9 cellular contexts compared by ENCODE assay signal in genomic region chrX:30620980-30621716, GRCh38. TPM values are rescaled to one million over a fixed set of nuclear protein-coding genes. Genes with fewer than 3 reads are reported as not detected.
DNase-seq lines count a peak whose midpoint lies in the region; ATAC-seq and TF ChIP-seq lines count a peak whose summit lies in the region.
"Had no signal": no experiment of that assay in that cellular context is flagged by ENCODE, and none has a peak within 500 bp of the region (broad histone marks: within the 10 kb centered on the region; RNA-seq: fewer than 3 reads in every experiment).

No MANE protein-coding gene starts in this region.

- DNase-seq in heart left ventricle (peak in 4 of 5 donors; percentile 24 to 44 (median 38)), stromal cell of bone marrow (ENCODE audit: low read depth) (peak; percentile 85), SHP77 treated with DMSO at 0.1 percent for 48 hours (lab: John Stamatoyannopoulos, UW) (no peak)
- DNase-seq in activated effector memory CD4-positive, alpha-beta T cell treated with anti-CD3 and anti-CD28 coated beads, Interleukin-2, amount 50 U/mL, for 16 hours: no peak
- DNase-seq: activated CD4-positive, alpha-beta T cell treated with anti-CD3 and anti-CD28 coated beads for 48 hours; naive B cell had no signal

- CTCF ChIA-PET in HEK293 (lab: Yijun Ruan, JAX): no interaction called here

- TF ChIP-seq CTCF in HEK293 (tag by site-specific recombination; IDR thresholded peaks at IDR 0.05) (no peak), heart left ventricle (IDR thresholded peaks at IDR 0.05) (no peak)

- H3K4me1 ChIP-seq in HEK293 (ENCODE audit: control insufficient read depth, insufficient read depth, low read length): no peaks in the 10 kb centered on the region
- peaks cover 0 to 12% (median 0%) of the 10 kb centered on the region in 12 donors for H3K4me1 ChIP-seq in heart left ventricle

- H3K9me3 ChIP-seq in HEK293 (ENCODE audit: control insufficient read depth, insufficient read depth, low read depth, low read length): no peaks in the 10 kb centered on the region; the same call in 1 of the 2 replicates
- H3K9me3 ChIP-seq in heart left ventricle: peaks cover 0 to 15% (median 3%) of the 10 kb centered on the region in 12 donors

- 65 to 73% (median 69%) methylated on average over 6 of the region's 6 CpGs for WGBS in heart left ventricle, 4 donors

- no peaks in the 10 kb centered on the region for H3K27me3 ChIP-seq in heart left ventricle

- H3K36me3 ChIP-seq in HEK293 (ENCODE audit: control insufficient read depth in 2 of 2, insufficient read depth in 1 of 2, low read length in 2 of 2) (no peaks in the 10 kb centered on the region), heart left ventricle (no peaks in the 10 kb centered on the region)

- ATAC-seq in SK-N-SH treated with all-trans-retinoic acid at 6 μM for 48 hours (peak; percentile 96), heart left ventricle (peak; percentile 86 to 97 (median 94)), GM19351 (IDR thresholded peaks at IDR 0.05; ENCODE audit: unreplicated experiment) (no peak)

- no peak for TF ChIP-seq POLR2A in heart left ventricle (IDR thresholded peaks at IDR 0.05)

- intact Hi-C loops in heart left ventricle (cut with DNase I): no loop called here

- POLR2A ChIA-PET in HEK293 (lab: Yijun Ruan, JAX): no interaction called here

- no peak overlapping the region for H3K4me3 ChIP-seq in HEK293 (ENCODE audit: low read depth, low read length)
- H3K4me3 ChIP-seq in heart left ventricle: no peak overlapping the region

- H3K27ac ChIP-seq in HEK293 (ENCODE audit: extremely low read depth, low read depth, low read length) (no peak overlapping the region), heart left ventricle (peak overlapping the region in 8 of 12 donors; percentile 8 to 61 (median 38))

TF ChIP-seq in HEK293, 187 proteins besides CTCF, POLR2A, EP300 and RAD21:
- TF ChIP-seq, protein P1, sequence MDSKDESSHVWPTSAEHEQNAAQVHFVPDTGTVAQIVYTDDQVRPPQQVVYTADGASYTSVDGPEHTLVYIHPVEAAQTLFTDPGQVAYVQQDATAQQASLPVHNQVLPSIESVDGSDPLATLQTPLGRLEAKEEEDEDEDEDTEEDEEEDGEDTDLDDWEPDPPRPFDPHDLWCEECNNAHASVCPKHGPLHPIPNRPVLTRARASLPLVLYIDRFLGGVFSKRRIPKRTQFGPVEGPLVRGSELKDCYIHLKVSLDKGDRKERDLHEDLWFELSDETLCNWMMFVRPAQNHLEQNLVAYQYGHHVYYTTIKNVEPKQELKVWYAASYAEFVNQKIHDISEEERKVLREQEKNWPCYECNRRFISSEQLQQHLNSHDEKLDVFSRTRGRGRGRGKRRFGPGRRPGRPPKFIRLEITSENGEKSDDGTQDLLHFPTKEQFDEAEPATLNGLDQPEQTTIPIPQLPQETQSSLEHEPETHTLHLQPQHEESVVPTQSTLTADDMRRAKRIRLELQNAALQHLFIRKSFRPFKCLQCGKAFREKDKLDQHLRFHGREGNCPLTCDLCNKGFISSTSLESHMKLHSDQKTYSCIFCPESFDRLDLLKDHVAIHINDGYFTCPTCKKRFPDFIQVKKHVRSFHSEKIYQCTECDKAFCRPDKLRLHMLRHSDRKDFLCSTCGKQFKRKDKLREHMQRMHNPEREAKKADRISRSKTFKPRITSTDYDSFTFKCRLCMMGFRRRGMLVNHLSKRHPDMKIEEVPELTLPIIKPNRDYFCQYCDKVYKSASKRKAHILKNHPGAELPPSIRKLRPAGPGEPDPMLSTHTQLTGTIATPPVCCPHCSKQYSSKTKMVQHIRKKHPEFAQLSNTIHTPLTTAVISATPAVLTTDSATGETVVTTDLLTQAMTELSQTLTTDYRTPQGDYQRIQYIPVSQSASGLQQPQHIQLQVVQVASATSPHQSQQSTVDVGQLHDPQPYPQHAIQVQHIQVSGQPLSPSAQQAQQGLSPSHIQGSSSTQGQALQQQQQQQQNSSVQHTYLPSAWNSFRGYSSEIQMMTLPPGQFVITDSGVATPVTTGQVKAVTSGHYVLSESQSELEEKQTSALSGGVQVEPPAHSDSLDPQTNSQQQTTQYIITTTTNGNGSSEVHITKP (tag by site-specific recombination; IDR thresholded peaks at IDR 0.05): peak; percentile 73
- TF ChIP-seq ZNF629 (tag by site-specific recombination; IDR thresholded peaks at IDR 0.05): peak; percentile 18; the same call in 1 of the 2 replicates
- TF ChIP-seq ZXDB (tag by site-specific recombination; IDR thresholded peaks at IDR 0.05): no peak

TF ChIP-seq in SK-N-SH treated with all-trans-retinoic acid at 6 μM for 48 hours, 23 proteins besides CTCF, POLR2A, EP300 and RAD21:
- TF ChIP-seq RARB (CRISPR knock-in tag; IDR thresholded peaks at IDR 0.05) (peak; percentile 21; the same call in 1 of the 2 replicates), TCF4 (CRISPR knock-in tag; IDR thresholded peaks at IDR 0.05; ENCODE audit: borderline replicate concordance) (no peak), PPARA (CRISPR knock-in tag; IDR thresholded peaks at IDR 0.05; ENCODE audit: borderline replicate concordance) (no peak), ZFP30 (CRISPR knock-in tag; IDR thresholded peaks at IDR 0.05) (no peak), ZNF565 (CRISPR knock-in tag; conservative IDR thresholded peaks at IDR 0.05; ENCODE audit: low read depth) (no peak), TOX (CRISPR knock-in tag; IDR thresholded peaks at IDR 0.05; ENCODE audit: borderline replicate concordance) (peak; percentile 88)

RNA-seq across cellular contexts. Expression of gene GK, which starts 32.1 kb away (rescaled TPM):
- total RNA-seq in heart left ventricle: 10 to 100 TPM in 2 of 9 donors, 1 to 10 TPM in 7; 3.3 to 17.1 (median 7.5) TPM
- 1 to 10 TPM; 5.0 TPM for polyA plus RNA-seq in heart left ventricle

RNA-seq across cellular contexts. Expression of gene TASL, which starts 43.6 kb away (rescaled TPM):
- total RNA-seq in heart left ventricle: 1 to 10 TPM in 2 of 9 donors, under 1 TPM in 5, not detected in 2; 0.21 to 5.2 (median 0.40) TPM
- under 1 TPM; 0.15 to 0.18 TPM for polyA plus RNA-seq in heart left ventricle

Comparison
In these comparisons a context has a peak if more than half of its experiments do, and no peak if none do; other contexts are left out.
1. DNase-seq: peak in heart left ventricle (4 of 5) and stromal cell of bone marrow (single experiment); none in SHP77 treated with DMSO at 0.1 percent for 48 hours (single experiment) and activated effector memory CD4-positive, alpha-beta T cell treated with anti-CD3 and anti-CD28 coated beads, Interleukin-2, amount 50 U/mL, for 16 hours (single experiment).